In the genomic region with DNA sequence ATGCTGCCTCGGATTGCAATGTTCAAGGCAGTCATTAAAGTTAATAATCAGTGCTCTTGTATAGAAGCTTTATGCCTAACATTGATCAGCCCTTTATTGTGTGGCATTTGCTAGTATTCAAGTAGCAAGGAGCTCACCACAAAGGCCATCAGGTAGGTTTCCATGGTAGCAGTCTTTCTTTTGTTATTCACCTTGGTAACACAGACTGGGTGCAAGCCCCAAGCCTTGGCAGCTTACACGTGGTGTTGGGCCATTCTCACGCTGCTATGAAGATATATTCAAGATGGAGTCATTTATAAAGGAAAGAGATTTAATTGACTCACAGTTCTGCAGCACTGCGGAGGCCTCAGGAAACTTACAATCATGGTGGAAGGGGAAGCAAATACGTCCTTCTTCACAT, we compare ENCODE assay signal across 19 cellular contexts.
DNase-seq lines count a peak whose midpoint lies in the region; ATAC-seq lines count a peak whose summit lies in the region.
"Had no signal": no experiment of that assay in that cellular context is flagged by ENCODE, and none has a peak within 500 bp of the region (broad histone marks: within the 10 kb centered on the region; RNA-seq: fewer than 3 reads in every experiment).

No MANE protein-coding gene starts in this region.

- no peak overlapping the region for H3K27ac Mint-ChIP-seq in activated T-helper 1 cell treated with anti-CD3 and anti-CD28 coated beads, Interleukin-12 subunit alpha, Interleukin-12 subunit beta, Interleukin-2, Interleukin-4 antibody, amounts not matched to agents 30 ng/mL and 10 ng/mL and 1 ng/mL, durations not matched to agents 14 hours and 24 hours and 36 hours
- H3K27ac Mint-ChIP-seq: CD4-positive, alpha-beta T cell had no signal

- H3K4me3 Mint-ChIP-seq in activated T-helper 1 cell treated with anti-CD3 and anti-CD28 coated beads, Interleukin-12 subunit alpha, Interleukin-12 subunit beta, Interleukin-2, Interleukin-4 antibody, amounts not matched to agents 30 ng/mL and 10 ng/mL and 1 ng/mL, durations not matched to agents 14 hours and 24 hours and 36 hours, result no peak overlapping the region
- H3K4me3 Mint-ChIP-seq: CD4-positive, alpha-beta T cell had no signal

- no peaks in the 10 kb centered on the region for H3K4me1 Mint-ChIP-seq in activated T-helper 1 cell treated with anti-CD3 and anti-CD28 coated beads, Interleukin-12 subunit alpha, Interleukin-12 subunit beta, Interleukin-2, Interleukin-4 antibody, amounts not matched to agents 30 ng/mL and 10 ng/mL and 1 ng/mL, durations not matched to agents 14 hours and 24 hours and 36 hours (ENCODE audit: low read depth)

- ATAC-seq in GM21619 (IDR thresholded peaks at IDR 0.05; ENCODE audit: unreplicated experiment) (no peak), HG02981 (IDR thresholded peaks at IDR 0.05; ENCODE audit: unreplicated experiment) (no peak)

- DNase-seq in NCI-H146 treated with DMSO at 0.1 percent for 48 hours (lab: John Stamatoyannopoulos, UW; ENCODE audit: unreplicated experiment) (peak; percentile 8), NCI-H146 (lab: John Stamatoyannopoulos, UW) (no peak), NCI-H69 (lab: John Stamatoyannopoulos, UW) (peak; percentile 64), iPS DF 19.7 (ENCODE audit: low read depth, low spot score) (peak; percentile 35), GOT3 (lab: John Stamatoyannopoulos, UW) (no peak)
- DNase-seq in activated T-helper 1 cell treated with anti-CD3 and anti-CD28 coated beads, Interleukin-12 subunit alpha, Interleukin-12 subunit beta, Interleukin-2, Interleukin-4 antibody, amounts not matched to agents 30 ng/mL and 10 ng/mL and 1 ng/mL, durations not matched to agents 14 hours and 24 hours and 36 hours (ENCODE audit: low spot score), result no peak
- DNase-seq: CD4-positive, alpha-beta T cell; DMS79; HCEC 1CT; Kasumi-1; MM.1S; NCI-H1092; NCI-H187; NCI-H2171 treated with DMSO at 0.1 percent for 48 hours; PC-9; SIG-M5; T-helper 1 cell had no signal

- no peaks in the 10 kb centered on the region for H3K27me3 Mint-ChIP-seq in activated T-helper 1 cell treated with anti-CD3 and anti-CD28 coated beads, Interleukin-12 subunit alpha, Interleukin-12 subunit beta, Interleukin-2, Interleukin-4 antibody, amounts not matched to agents 30 ng/mL and 10 ng/mL and 1 ng/mL, durations not matched to agents 14 hours and 24 hours and 36 hours (ENCODE audit: insufficient read depth)
- H3K27me3 Mint-ChIP-seq: CD4-positive, alpha-beta T cell had no signal

- intact Hi-C loops in activated T-helper 1 cell treated with anti-CD3 and anti-CD28 coated beads, Interleukin-12 subunit alpha, Interleukin-12 subunit beta, Interleukin-2, Interleukin-4 antibody, amounts not matched to agents 30 ng/mL and 10 ng/mL and 1 ng/mL, durations not matched to agents 14 hours and 24 hours and 36 hours (cut with micrococcal nuclease), result no loop called here

- peaks cover 9% of the 10 kb centered on the region for H3K9me3 Mint-ChIP-seq in activated T-helper 1 cell treated with anti-CD3 and anti-CD28 coated beads, Interleukin-12 subunit alpha, Interleukin-12 subunit beta, Interleukin-2, Interleukin-4 antibody, amounts not matched to agents 30 ng/mL and 10 ng/mL and 1 ng/mL, durations not matched to agents 14 hours and 24 hours and 36 hours

- no peaks in the 10 kb centered on the region for H3K36me3 Mint-ChIP-seq in activated T-helper 1 cell treated with anti-CD3 and anti-CD28 coated beads, Interleukin-12 subunit alpha, Interleukin-12 subunit beta, Interleukin-2, Interleukin-4 antibody, amounts not matched to agents 30 ng/mL and 10 ng/mL and 1 ng/mL, durations not matched to agents 14 hours and 24 hours and 36 hours (ENCODE audit: low read depth)

Comparison
In these comparisons a context has a peak if more than half of its experiments do, and no peak if none do; other contexts are left out.
1. DNase-seq: peak in NCI-H146 treated with DMSO at 0.1 percent for 48 hours (single experiment), NCI-H69 (single experiment) and iPS DF 19.7 (single experiment); none in NCI-H146 (single experiment), GOT3 (single experiment) and activated T-helper 1 cell treated with anti-CD3 and anti-CD28 coated beads, Interleukin-12 subunit alpha, Interleukin-12 subunit beta, Interleukin-2, Interleukin-4 antibody, amounts not matched to agents 30 ng/mL and 10 ng/mL and 1 ng/mL, durations not matched to agents 14 hours and 24 hours and 36 hours (single experiment).